15 cellular contexts compared by ENCODE assay signal in the genomic region with DNA sequence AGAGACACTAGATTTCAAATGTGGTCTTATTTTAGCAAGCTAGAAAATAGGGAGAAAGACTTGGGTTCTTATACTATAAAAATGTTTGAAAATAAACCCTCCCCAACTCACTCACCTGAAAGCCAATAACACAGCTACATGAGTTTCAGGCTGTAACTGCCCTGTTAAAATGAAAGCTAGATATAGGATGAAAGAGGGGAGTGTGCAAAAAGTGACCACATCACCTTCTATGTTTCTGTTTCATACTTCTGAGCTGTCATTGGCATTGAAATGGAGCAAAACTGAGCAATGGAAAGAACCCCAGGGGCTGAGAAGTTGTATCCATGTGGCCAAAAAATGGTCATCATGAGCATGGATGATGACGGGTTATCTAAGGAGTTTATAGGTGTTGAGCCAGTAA.
DNase-seq lines count a peak whose midpoint lies in the region; ATAC-seq and TF ChIP-seq lines count a peak whose summit lies in the region.
"Had no signal": no experiment of that assay in that cellular context is flagged by ENCODE, and none has a peak within 500 bp of the region (broad histone marks: within the 10 kb centered on the region; RNA-seq: fewer than 3 reads in every experiment).

No MANE protein-coding gene starts in this region.

- H3K27me3 ChIP-seq in H7 (ENCODE audit: control insufficient read depth, insufficient read depth, low read length) = no peaks in the 10 kb centered on the region
- H3K27me3 ChIP-seq: transverse colon had no signal

- ATAC-seq in GM19328 (IDR thresholded peaks at IDR 0.05; ENCODE audit: unreplicated experiment) (peak; percentile 56), GM21786 (IDR thresholded peaks at IDR 0.05; ENCODE audit: unreplicated experiment) (peak; percentile 90), HG03139 (IDR thresholded peaks at IDR 0.05; ENCODE audit: unreplicated experiment) (peak; percentile 68), left colon (no peak)
- ATAC-seq: mucosa of descending colon had no signal

- no peak for TF ChIP-seq CTCF in GM12865 (IDR thresholded peaks at IDR 0.05; ENCODE audit: insufficient read depth, low read depth, low read length, missing control alignments)

- H3K36me3 ChIP-seq in H7 (replicated peaks; ENCODE audit: control insufficient read depth, insufficient read depth, low read length) = no peaks in the 10 kb centered on the region
- H3K36me3 ChIP-seq: transverse colon, WERI-Rb-1 had no signal

- H3K4me3 ChIP-seq in GM12865 (ENCODE audit: low read depth, low read length) = no peak overlapping the region
- no peak overlapping the region for H3K4me3 ChIP-seq in H7 (ENCODE audit: insufficient read depth, low read depth, low read length)
- H3K4me3 ChIP-seq: mucosa of descending colon, transverse colon had no signal

- DNase-seq in GM12865 (ENCODE audit: low read depth) (peak; percentile 52), H7 (no peak), left colon (no peak), DMS79 (lab: John Stamatoyannopoulos, UW) (no peak), T-helper 1 cell (no peak)
- DNase-seq: activated CD8-positive, alpha-beta memory T cell treated with anti-CD3 and anti-CD28 coated beads, Interleukin-2, amount 50 U/mL, for 4 hours; activated naive CD8-positive, alpha-beta T cell treated with anti-CD3 and anti-CD28 coated beads, Interleukin-2, amount 10 ng/mL, durations not matched to agents 7 days and 5 days; caudate nucleus; mucosa of descending colon; stimulated activated CD4-positive, alpha-beta T cell treated with anti-CD3 and anti-CD28 coated beads, Interleukin-15, amount 100 ng/mL, for 24 hours; transverse colon; WERI-Rb-1 had no signal

- intact Hi-C loops in left colon (cut with DNase I, micrococcal nuclease) = no loop called here
